13 cellular contexts compared by ENCODE assay signal in genomic region chr2:74089816-74090745, GRCh38. TPM values are rescaled to one million over a fixed set of nuclear protein-coding genes. Genes with fewer than 3 reads are reported as not detected.
DNase-seq lines count a peak whose midpoint lies in the region; ATAC-seq and TF ChIP-seq lines count a peak whose summit lies in the region.
"Had no signal": no experiment of that assay in that cellular context is flagged by ENCODE, and none has a peak within 500 bp of the region (broad histone marks: within the 10 kb centered on the region; RNA-seq: fewer than 3 reads in every experiment).

No MANE protein-coding gene starts in this region.

- no peak for TF ChIP-seq POLR2A in ovary (IDR thresholded peaks at IDR 0.05)
- TF ChIP-seq POLR2A in tibial nerve (IDR thresholded peaks at IDR 0.05) = no peak

- TF ChIP-seq EP300 in ovary (IDR thresholded peaks at IDR 0.05) = no peak
- TF ChIP-seq EP300 in tibial nerve (IDR thresholded peaks at IDR 0.05) = no peak

- no peak overlapping the region for H2BK12ac ChIP-seq in H9 (ENCODE audit: insufficient read length, low read depth, low read length)

- no peak for ATAC-seq in activated T-cell treated with anti-CD3 and anti-CD28 coated beads, Interleukin-2, amount 50 U/mL, for 72 hours (replicated peaks in 1 of 2)
- ATAC-seq: K562 had no signal

- H3K9me3 ChIP-seq in H9 (ENCODE audit: control insufficient read depth, low read depth, low read length) (no peaks in the 10 kb centered on the region), osteoblast (ENCODE audit: low read depth, low read length) (no peaks in the 10 kb centered on the region), ovary (no peaks in the 10 kb centered on the region), tibial nerve (no peaks in the 10 kb centered on the region)
- H3K9me3 ChIP-seq: BLaER1 treated with 17β-estradiol and CSF1 and Interleukin-3, amounts not matched to agents 10 nM and 100 nM; Peyer's patch had no signal

- H2AK5ac ChIP-seq in H9 (ENCODE audit: insufficient read length, low read length) = no peak overlapping the region

- WGBS in H9 (ENCODE audit: extremely low coverage, insufficient read length, low lambda C conversion rate) = no CpG with 5 or more reads among the region's 26 CpGs
- 92 to 93% (median 92%) methylated on average over 26 of the region's 26 CpGs for WGBS in ovary, 3 donors
- WGBS in tibial nerve, 2 donors = 91 to 92% methylated on average over 24 to 25 of the region's 26 CpGs

- no peak overlapping the region for H2BK20ac ChIP-seq in H9 (ENCODE audit: low read depth, low read length, poor library complexity, severe bottlenecking)

- no peaks in the 10 kb centered on the region for H4K20me1 ChIP-seq in H9 (ENCODE audit: control insufficient read depth, insufficient read depth, insufficient read length)
- no peaks in the 10 kb centered on the region for H4K20me1 ChIP-seq in osteoblast (ENCODE audit: insufficient read depth, low read length)

- H3K9ac ChIP-seq in H9 (ENCODE audit: extremely low read depth, insufficient read length, low read length) = no peak overlapping the region
- H3K9ac ChIP-seq: BLaER1 treated with 17β-estradiol and CSF1 and Interleukin-3, amounts not matched to agents 10 nM and 100 nM had no signal

- no peak overlapping the region for H3K27ac ChIP-seq in H9 (ENCODE audit: insufficient read length, low read depth, low read length)
- H3K27ac ChIP-seq in cingulate gyrus (ENCODE audit: low read depth, low read length) = peak overlapping the region; percentile 29
- no peak overlapping the region for H3K27ac ChIP-seq in osteoblast (ENCODE audit: low read depth, low read length)
- H3K27ac ChIP-seq in ovary = no peak overlapping the region
- no peak overlapping the region for H3K27ac ChIP-seq in tibial nerve
- H3K27ac ChIP-seq: BLaER1 treated with 17β-estradiol and CSF1 and Interleukin-3, amounts not matched to agents 10 nM and 100 nM; Peyer's patch had no signal

- intact Hi-C loops in ovary (cut with DNase I) = no loop called here

- H2BK15ac ChIP-seq in H9 (ENCODE audit: low read depth, low read length) = no peak overlapping the region

- H2AFZ ChIP-seq in H9 (ENCODE audit: low read length) (no peak overlapping the region), osteoblast (ENCODE audit: low read length) (no peak overlapping the region)

- peak overlapping the region; percentile 38 for H3K27ac Mint-ChIP-seq in activated T-cell treated with anti-CD3 and anti-CD28 coated beads, Interleukin-2, amount 50 U/mL, for 24 hours
- no peak overlapping the region for H3K27ac Mint-ChIP-seq in activated T-cell treated with anti-CD3 and anti-CD28 coated beads, Interleukin-2, amount 50 U/mL, for 72 hours
- peak overlapping the region in 2 of 3 experiments; percentile 49 to 56; a peak in 3 of 7 replicates for H3K27ac Mint-ChIP-seq in H9

- H2BK5ac ChIP-seq in H9 (ENCODE audit: insufficient read length, low read length) = no peak overlapping the region

- H3K9me3 Mint-ChIP-seq in activated T-cell treated with anti-CD3 and anti-CD28 coated beads, Interleukin-2, amount 50 U/mL, for 24 hours = no peaks in the 10 kb centered on the region
- no peaks in the 10 kb centered on the region for H3K9me3 Mint-ChIP-seq in activated T-cell treated with anti-CD3 and anti-CD28 coated beads, Interleukin-2, amount 50 U/mL, for 72 hours
- no peaks in the 10 kb centered on the region; a peak in 1 of 5 replicates for H3K9me3 Mint-ChIP-seq in H9
- H3K9me3 Mint-ChIP-seq: CD8-positive, alpha-beta memory T cell had no signal

- H3K4me3 ChIP-seq in osteoblast (ENCODE audit: insufficient read depth, low read length) (no peak overlapping the region), ovary (no peak overlapping the region), tibial nerve (no peak overlapping the region)
- H3K4me3 ChIP-seq: BLaER1 treated with 17β-estradiol and CSF1 and Interleukin-3, amounts not matched to agents 10 nM and 100 nM; K562; Peyer's patch had no signal

- no peak overlapping the region for H2BK120ac ChIP-seq in H9 (ENCODE audit: low read depth, low read length, poor library complexity, severe bottlenecking)

- no peak overlapping the region for H3K23ac ChIP-seq in H9 (ENCODE audit: insufficient read length, low read depth, low read length)

- no peak overlapping the region for H3K56ac ChIP-seq in H9 (ENCODE audit: insufficient read length, low read depth, low read length)

- H3K4me3 Mint-ChIP-seq in activated T-cell treated with anti-CD3 and anti-CD28 coated beads, Interleukin-2, amount 50 U/mL, for 24 hours = no peak overlapping the region
- H3K4me3 Mint-ChIP-seq in activated T-cell treated with anti-CD3 and anti-CD28 coated beads, Interleukin-2, amount 50 U/mL, for 72 hours = no peak overlapping the region
- H3K4me3 Mint-ChIP-seq in H9 = no peak overlapping the region

- H3K27me3 Mint-ChIP-seq in activated T-cell treated with anti-CD3 and anti-CD28 coated beads, Interleukin-2, amount 50 U/mL, for 24 hours = no peaks in the 10 kb centered on the region
- H3K27me3 Mint-ChIP-seq in activated T-cell treated with anti-CD3 and anti-CD28 coated beads, Interleukin-2, amount 50 U/mL, for 72 hours (ENCODE audit: low read depth) = no peaks in the 10 kb centered on the region
- no peaks in the 10 kb centered on the region for H3K27me3 Mint-ChIP-seq in H9 (ENCODE audit: low read depth)

- H3K23me2 ChIP-seq in H9 (ENCODE audit: insufficient read length, low read depth, low read length, poor library complexity, severe bottlenecking) = no peaks in the 10 kb centered on the region

- no peak overlapping the region for H3K18ac ChIP-seq in H9 (ENCODE audit: insufficient read length, low read depth, low read length)

- H4K5ac ChIP-seq in H9 (ENCODE audit: insufficient read length, low read depth, low read length) = no peak overlapping the region

- H3K4me1 ChIP-seq in H9 (ENCODE audit: insufficient read depth, low read length) (no peaks in the 10 kb centered on the region), osteoblast (ENCODE audit: insufficient read depth, low read length) (no peaks in the 10 kb centered on the region), ovary (ENCODE audit: insufficient read depth) (no peaks in the 10 kb centered on the region), tibial nerve (peaks cover 0 to 4% (median 0%) of the 10 kb centered on the region in 4 donors)
- H3K4me1 ChIP-seq: BLaER1 treated with 17β-estradiol and CSF1 and Interleukin-3, amounts not matched to agents 10 nM and 100 nM; Peyer's patch had no signal

- no peak overlapping the region for H3K4ac ChIP-seq in H9 (ENCODE audit: low read depth, low read length)

- no peak for DNase-seq in activated T-cell treated with anti-CD3 and anti-CD28 coated beads, Interleukin-2, amount 50 U/mL, for 24 hours
- no peak for DNase-seq in activated T-cell treated with anti-CD3 and anti-CD28 coated beads, Interleukin-2, amount 50 U/mL, for 72 hours
- DNase-seq in H9 (no peak), osteoblast (ENCODE audit: insufficient read length, low spot score, missing footprints) (peak; percentile 43), ovary (no peak), tibial nerve (ENCODE audit: low spot score in 2 of 2) (no peak)
- DNase-seq in stimulated activated CD8-positive, alpha-beta memory T cell treated with anti-CD3 and anti-CD28 coated beads, Interleukin-4, amount 100 ng/mL, for 48 hours = no peak
- DNase-seq: CD8-positive, alpha-beta memory T cell; NCI-H1694 treated with DMSO at 0.1 percent for 48 hours; Peyer's patch had no signal

- peaks cover 11% of the 10 kb centered on the region for H3K36me3 ChIP-seq in osteoblast (ENCODE audit: insufficient read depth, low read length)
- no peaks in the 10 kb centered on the region for H3K36me3 ChIP-seq in ovary
- H3K36me3 ChIP-seq in tibial nerve = peaks cover 0 to 85% (median 13%) of the 10 kb centered on the region in 3 donors

- no peaks in the 10 kb centered on the region for H3K4me1 Mint-ChIP-seq in activated T-cell treated with anti-CD3 and anti-CD28 coated beads, Interleukin-2, amount 50 U/mL, for 24 hours (ENCODE audit: low read depth)
- H3K4me1 Mint-ChIP-seq in activated T-cell treated with anti-CD3 and anti-CD28 coated beads, Interleukin-2, amount 50 U/mL, for 72 hours (ENCODE audit: low read depth) = no peaks in the 10 kb centered on the region
- H3K4me1 Mint-ChIP-seq in H9 = peaks cover 7 to 13% of the 10 kb centered on the region in 2 experiments

- TF ChIP-seq CTCF in H9 (conservative IDR thresholded peaks at IDR 0.05) (no peak), osteoblast (IDR thresholded peaks at IDR 0.05; ENCODE audit: extremely low read depth, low read depth, low read length) (no peak), ovary (IDR thresholded peaks at IDR 0.05) (no peak), tibial nerve (IDR thresholded peaks at IDR 0.05) (no peak)

- H3K14ac ChIP-seq in H9 (ENCODE audit: insufficient read depth, low read length) = no peak overlapping the region

- no peak overlapping the region for H3T11ph ChIP-seq in H9 (ENCODE audit: low read length)

- H4K8ac ChIP-seq in H9 (replicated peaks; ENCODE audit: insufficient read length, low read depth, low read length) = no peak overlapping the region

- no peaks in the 10 kb centered on the region for H3K79me2 ChIP-seq in H9 (ENCODE audit: insufficient read depth, low read length)
- no peaks in the 10 kb centered on the region for H3K79me2 ChIP-seq in osteoblast (ENCODE audit: insufficient read depth, low read length)

- H4K91ac ChIP-seq in H9 (ENCODE audit: insufficient read length, low read depth, low read length) = no peak overlapping the region

- H3K4me2 ChIP-seq in H9 (ENCODE audit: insufficient read depth, insufficient read length, low read length) = no peak overlapping the region
- H3K4me2 ChIP-seq in osteoblast (ENCODE audit: insufficient read depth, low read length) = no peak overlapping the region
- H3K4me2 ChIP-seq: BLaER1 treated with 17β-estradiol and CSF1 and Interleukin-3, amounts not matched to agents 10 nM and 100 nM had no signal

- H3K79me1 ChIP-seq in H9 (ENCODE audit: insufficient read depth, low read depth, low read length, poor library complexity, severe bottlenecking) = no peaks in the 10 kb centered on the region

- H3K27me3 ChIP-seq in H9 (ENCODE audit: insufficient read depth, low read length) (no peaks in the 10 kb centered on the region), osteoblast (ENCODE audit: insufficient read depth, low read length) (no peaks in the 10 kb centered on the region), ovary (no peaks in the 10 kb centered on the region), tibial nerve (no peaks in the 10 kb centered on the region)
- H3K27me3 ChIP-seq: BLaER1 treated with 17β-estradiol and CSF1 and Interleukin-3, amounts not matched to agents 10 nM and 100 nM; Peyer's patch had no signal

- peaks cover 88% of the 10 kb centered on the region for H3K36me3 Mint-ChIP-seq in activated T-cell treated with anti-CD3 and anti-CD28 coated beads, Interleukin-2, amount 50 U/mL, for 24 hours (ENCODE audit: low read depth)
- H3K36me3 Mint-ChIP-seq in activated T-cell treated with anti-CD3 and anti-CD28 coated beads, Interleukin-2, amount 50 U/mL, for 72 hours (ENCODE audit: insufficient read depth in 2 of 2) = peaks cover 4 to 22% of the 10 kb centered on the region in 2 donors
- H3K36me3 Mint-ChIP-seq in H9 (ENCODE audit: insufficient read depth in 1 of 3, low read depth in 3 of 3) = peaks cover 11 to 68% (median 66%) of the 10 kb centered on the region in 3 experiments; a peak in 6 of 7 replicates

RNA-seq across cellular contexts. Expression of gene BOLA3, which starts 57.6 kb away (rescaled TPM):
- total RNA-seq in activated T-cell treated with anti-CD3 and anti-CD28 coated beads, Interleukin-2, amount 50 U/mL, for 72 hours = 10 to 100 TPM; 41.1 to 42.5 TPM
- total RNA-seq in H9 (2021) = 45.0 and 51.9 TPM in 2 replicates
- 17.4 and 17.7 TPM in 2 replicates for total RNA-seq in osteoblast
- total RNA-seq in ovary = 10 to 100 TPM in 6 of 7 donors, 1 to 10 TPM in 1; 8.2 to 30.1 (median 15.3) TPM
- polyA plus RNA-seq in ovary = 10 to 100 TPM; 20.9 to 34.4 TPM
- total RNA-seq in tibial nerve = 10 to 100 TPM; 23.2 to 39.5 (median 25.8) TPM
